Comparison of ENCODE assay signal across 8 cellular contexts in the genomic region with DNA sequence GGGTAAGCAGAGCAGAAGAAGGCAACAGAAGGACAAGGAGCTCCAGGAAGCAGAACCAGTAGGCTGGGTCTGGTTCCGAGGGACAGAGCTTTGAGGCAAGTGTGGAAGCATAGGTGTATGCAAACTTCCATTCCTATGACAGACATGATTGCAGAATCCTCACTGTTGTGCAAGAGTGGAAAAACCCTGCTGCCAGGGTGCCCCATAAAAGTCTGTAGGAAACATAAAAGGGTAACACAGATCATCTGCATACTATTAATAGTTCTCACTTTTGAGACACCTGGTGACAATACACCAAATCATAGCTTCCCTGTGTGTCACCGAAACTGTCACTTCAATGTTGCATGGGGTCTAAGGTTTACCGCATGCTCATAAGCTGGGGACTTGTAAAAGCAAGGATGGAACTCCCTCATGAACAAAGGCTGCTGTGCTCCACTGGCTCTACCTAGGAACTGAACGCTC. TPM values are rescaled to one million over a fixed set of nuclear protein-coding genes. Genes with fewer than 3 reads are reported as not detected.
DNase-seq lines count a peak whose midpoint lies in the region; ATAC-seq, FAIRE-seq and TF ChIP-seq lines count a peak whose summit lies in the region.

No MANE protein-coding gene starts in this region.

- H3K36me3 ChIP-seq in adrenal gland (replicated peaks in 1 of 2) = peaks cover 0 to 26% of the 10 kb centered on the region in 2 donors

- no peaks in the 10 kb centered on the region for H3K27me3 ChIP-seq in adrenal gland

- intact Hi-C loops in adrenal gland (cut with DNase I) = no loop called here

- WGBS in A549 (ENCODE audit: missing lambda C conversion rate) = 81% methylated on average over 4 of the region's 4 CpGs
- WGBS in adrenal gland, 4 donors = 75 to 96% (median 90%) methylated on average over 3 to 4 of the region's 4 CpGs

- TF ChIP-seq RAD21 in A549 (conservative IDR thresholded peaks at IDR 0.05 in 1 of 2, IDR thresholded peaks at IDR 0.05 in 1 of 2) = no peak

- TF ChIP-seq POLR2A in A549 (IDR thresholded peaks at IDR 0.05; ENCODE audit: low read length) (no peak), adrenal gland (IDR thresholded peaks at IDR 0.05) (no peak)

- no peak for TF ChIP-seq EP300 in A549 (IDR thresholded peaks at IDR 0.05)

- CTCF ChIA-PET in A549 (lab: Yijun Ruan, JAX) = interaction anchor here (0.7 to 2.3 kb wide), 6 partner anchors 11 to 458 kb away, joined by 3 to 10 read pairs (median 4); no protein-coding TSS in a partner anchor

- H3K4me3 ChIP-seq in A549 (no peak overlapping the region), adrenal gland (no peak overlapping the region)

- peak overlapping the region; percentile 13; the same call in 2 of the 3 replicates for H3K4me2 ChIP-seq in A549

- peak overlapping the region; percentile 8 to 77; a peak in 3 of 6 replicates for H3K27ac ChIP-seq in A549
- H3K27ac ChIP-seq in adrenal gland = no peak overlapping the region

- FAIRE-seq in A549 (lab: Jason Lieb, UNC) = no peak

- ATAC-seq in A549 (peak; percentile 36 to 45; a peak in 3 of 6 replicates), GM18858 (IDR thresholded peaks at IDR 0.05; ENCODE audit: unreplicated experiment) (peak; percentile 75), HG03064 (IDR thresholded peaks at IDR 0.05; ENCODE audit: low read depth, unreplicated experiment) (peak; percentile 59), HG02840 (IDR thresholded peaks at IDR 0.05; ENCODE audit: low FRiP score, unreplicated experiment) (no peak)

- no peaks in the 10 kb centered on the region for H3K9me3 ChIP-seq in A549
- no peaks in the 10 kb centered on the region for H3K9me3 ChIP-seq in adrenal gland (replicated peaks in 1 of 3)

- DNase-seq in A549 (ENCODE audit: low read depth in 1 of 2, low spot score in 1 of 2) (peak in 1 of 2 experiments; percentile 19), adrenal gland (peak in 4 of 7 donors; percentile 37 to 50 (median 40)), NCI-H1105 (lab: John Stamatoyannopoulos, UW) (no peak), T-helper 2 cell (no peak), NCI-H82 treated with DMSO at 0.1 percent for 48 hours (lab: John Stamatoyannopoulos, UW; ENCODE audit: unreplicated experiment) (no peak)

- POLR2A ChIA-PET in A549 (lab: Yijun Ruan, JAX) = interaction anchor here (0.8 kb wide), 1 partner anchor 19 kb away, joined by 3 read pairs; no protein-coding TSS in a partner anchor

- TF ChIP-seq CTCF in A549 (IDR thresholded peaks at IDR 0.05) (no peak), adrenal gland (IDR thresholded peaks at IDR 0.05) (no peak)

- H3K4me1 ChIP-seq in A549 = peaks cover 48% of the 10 kb centered on the region
- H3K4me1 ChIP-seq in adrenal gland (replicated peaks in 1 of 2) = peaks cover 0 to 46% of the 10 kb centered on the region in 2 donors

TF ChIP-seq in A549, 52 proteins besides CTCF, POLR2A, EP300 and RAD21:
- TF ChIP-seq HEYL (CRISPR knock-in tag; IDR thresholded peaks at IDR 0.05) (no peak), RARB (CRISPR knock-in tag; IDR thresholded peaks at IDR 0.05) (no peak), TFCP2L1 (CRISPR knock-in tag; IDR thresholded peaks at IDR 0.05) (no peak), CHD4 (IDR thresholded peaks at IDR 0.05; ENCODE audit: borderline replicate concordance) (no peak), FOSL2 (IDR thresholded peaks at IDR 0.05) (no peak), FOSL2 (CRISPR knock-in tag; IDR thresholded peaks at IDR 0.05) (peak; percentile 17; the same call in 1 of the 2 replicates), SMC3 (IDR thresholded peaks at IDR 0.05) (no peak), ZC3H11A (IDR thresholded peaks at IDR 0.05) (no peak), BCL3 (IDR thresholded peaks at IDR 0.05) (no peak), HDAC2 (IDR thresholded peaks at IDR 0.05) (no peak), CEBPB (IDR thresholded peaks at IDR 0.05) (peak; percentile 83 to 93), FOXS1 (CRISPR knock-in tag; IDR thresholded peaks at IDR 0.05) (no peak)
- TF ChIP-seq, protein P1, sequence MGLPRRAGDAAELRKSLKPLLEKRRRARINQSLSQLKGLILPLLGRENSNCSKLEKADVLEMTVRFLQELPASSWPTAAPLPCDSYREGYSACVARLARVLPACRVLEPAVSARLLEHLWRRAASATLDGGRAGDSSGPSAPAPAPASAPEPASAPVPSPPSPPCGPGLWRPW (IDR thresholded peaks at IDR 0.05) = peak; percentile 45; the same call in 1 of the 2 replicates

RNA-seq across cellular contexts. Expression of gene ARHGAP17, which starts 39.7 kb away (rescaled TPM):
- polyA plus RNA-seq in A549 (2011; rRNA removed) = 28.2 and 46.4 TPM in 2 replicates
- polyA plus RNA-seq in A549 (2012; cell fraction: cytosol; rRNA removed) = 28.5 and 35.8 TPM in 2 replicates
- polyA plus RNA-seq in A549 (2012; cell fraction: nucleus; rRNA removed) = 40.6 and 59.5 TPM in 2 replicates
- polyA plus RNA-seq in A549 (2017; fragmentation: RNase III; extraction: RNeasy Plus Mini Kit Qiagen cat#74134 plus additional on column Dnase treatment) = 35.7 to 37.8 TPM (median 37.6 TPM) in 3 replicates
- polyA minus RNA-seq in A549 (2011; rRNA and poly(A)+ RNA removed) = 43.7 and 44.1 TPM in 2 replicates
- total RNA-seq in adrenal gland = 100 to 1,000 TPM in 1 of 8 donors, 10 to 100 TPM in 7; 42.7 to 105 (median 71.0) TPM
- 100 to 1,000 TPM in 1 of 3 donors, 10 to 100 TPM in 2; 84.3 to 103 (median 87.3) TPM for polyA plus RNA-seq in adrenal gland

Comparison
In these comparisons a context has a peak if more than half of its experiments do, and no peak if none do; other contexts are left out.
1. DNase-seq: peak in adrenal gland (4 of 7); none in NCI-H1105 (single experiment), T-helper 2 cell (0 of 5) and NCI-H82 treated with DMSO at 0.1 percent for 48 hours (single experiment).
2. H3K27ac ChIP-seq: peak in A549 (2 of 2); none in adrenal gland (0 of 5).